Comparison of ENCODE assay signal across 8 cellular contexts in genomic region chr2:23926750-23927627, GRCh38. TPM values are rescaled to one million over a fixed set of nuclear protein-coding genes. Genes with fewer than 3 reads are reported as not detected.
DNase-seq lines count a peak whose midpoint lies in the region; ATAC-seq and TF ChIP-seq lines count a peak whose summit lies in the region.

Gene ATAD2B (minus strand): TSS chr2:23927123. CDS start chr2:23926770, 353 bp downstream.

- peak; percentile 90 for TF ChIP-seq POLR2A in GM19099 (IDR thresholded peaks at IDR 0.05; ENCODE audit: extremely low read depth, insufficient read length, low read depth)

- peak; percentile 95 for DNase-seq in Ammon's horn (ENCODE audit: low spot score)
- peak; percentile 92 for DNase-seq in NCI-H460 (ENCODE audit: extremely low read depth, low read depth)
- DNase-seq in activated CD4-positive, alpha-beta T cell treated with anti-CD3 and anti-CD28 coated beads for 1 hour: peak; percentile 93
- DNase-seq in cerebellum (ENCODE audit: low spot score): peak; percentile 96
- DNase-seq in kidney glomerular epithelial cell (lab: John Stamatoyannopoulos, UW): peak; percentile 83
- DNase-seq in stimulated activated CD4-positive, alpha-beta T cell treated with anti-CD3 and anti-CD28 coated beads, Interleukin-1b, Interleukin-23, amount 100 ng/mL, for 1 hour (ENCODE audit: low read depth in 2 of 2): peak; percentile 82 to 91

- peak; percentile 82 for ATAC-seq in HG03432 (IDR thresholded peaks at IDR 0.05; ENCODE audit: unreplicated experiment)

RNA-seq across cellular contexts. Expression of gene ATAD2B, which starts in this region (rescaled TPM):
- 15.0 and 16.7 TPM in 2 replicates for total RNA-seq in NCI-H460 (2014; rRNA removed; shearing (Covaris generic))
- polyA plus RNA-seq in NCI-H460 (2014; cell fraction: nucleus; rRNA removed): 8.0 and 19.4 TPM in 2 replicates
- 67.6 TPM for total RNA-seq in cerebellum

Comparison
In these comparisons a context has a peak if more than half of its experiments do, and no peak if none do; other contexts are left out.
1. Peak in every context shown above with its lines: DNase-seq and ATAC-seq.